30 cellular contexts compared by ENCODE assay signal in the genomic region with DNA sequence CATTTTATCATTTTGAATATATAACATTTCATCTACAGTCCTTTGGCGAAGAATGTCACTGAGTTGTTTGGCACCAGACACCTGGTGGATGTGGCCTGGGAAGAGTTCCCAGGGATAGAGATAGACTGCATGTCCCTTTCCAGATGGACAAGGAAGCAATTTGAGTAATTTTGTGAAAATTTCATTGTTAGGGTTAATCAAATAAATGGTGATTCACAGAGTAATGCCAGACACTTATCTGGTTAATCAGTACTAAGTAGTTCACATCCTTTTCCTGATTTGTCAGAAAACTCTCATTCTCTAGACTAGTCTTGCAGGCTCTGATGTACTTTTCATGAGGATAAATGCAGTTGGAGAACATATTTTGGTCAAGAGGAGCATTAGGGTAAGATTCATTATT. TPM values are rescaled to one million over a fixed set of nuclear protein-coding genes. Genes with fewer than 3 reads are reported as not detected.
"Had no signal": no experiment of that assay in that cellular context is flagged by ENCODE, and none has a peak within 500 bp of the region (broad histone marks: within the 10 kb centered on the region; RNA-seq: fewer than 3 reads in every experiment).

No MANE protein-coding gene starts in this region.

- H3K27ac Mint-ChIP-seq: activated CD4-positive, alpha-beta memory T cell treated with anti-CD3 and anti-CD28 coated beads for 36 hours; activated CD4-positive, alpha-beta T cell treated with anti-CD3 and anti-CD28 coated beads, Interleukin-2, amount 10 ng/mL, durations not matched to agents 7 days and 5 days; activated naive CD4-positive, alpha-beta T cell treated with anti-CD3 and anti-CD28 coated beads, Interleukin-2, amount 50 U/mL, for 72 hours; activated naive CD8-positive, alpha-beta T cell treated with anti-CD3 and anti-CD28 coated beads, Interleukin-2, amount 50 U/mL, for 24 hours; T-helper 17 cell had no signal

- H3K4me3 Mint-ChIP-seq: activated CD4-positive, alpha-beta memory T cell treated with anti-CD3 and anti-CD28 coated beads for 36 hours; activated CD4-positive, alpha-beta T cell treated with anti-CD3 and anti-CD28 coated beads, Interleukin-2, amount 10 ng/mL, durations not matched to agents 7 days and 5 days; activated naive CD8-positive, alpha-beta T cell treated with anti-CD3 and anti-CD28 coated beads, Interleukin-2, amount 50 U/mL, for 24 hours; activated T-cell treated with anti-CD3 and anti-CD28 coated beads, Interleukin-2, amount 50 U/mL, for 4 hours; T-helper 17 cell had no signal

- H3K36me3 Mint-ChIP-seq: activated CD4-positive, alpha-beta memory T cell treated with anti-CD3 and anti-CD28 coated beads for 36 hours; activated naive CD4-positive, alpha-beta T cell treated with anti-CD3 and anti-CD28 coated beads, Interleukin-2, amount 50 U/mL, for 72 hours had no signal

- ATAC-seq: activated naive CD4-positive, alpha-beta T cell treated with anti-CD3 and anti-CD28 coated beads, Interleukin-2, amount 50 U/mL, for 72 hours; activated naive CD8-positive, alpha-beta T cell treated with anti-CD3 and anti-CD28 coated beads, Interleukin-2, amount 50 U/mL, for 24 hours; activated T-cell treated with anti-CD3 and anti-CD28 coated beads, Interleukin-2, amount 50 U/mL, for 4 hours; body of pancreas; T-helper 17 cell had no signal

- FAIRE-seq: bronchial epithelial cell, TTC549 had no signal

- DNase-seq: activated CD4-positive, alpha-beta memory T cell treated with anti-CD3 and anti-CD28 coated beads for 36 hours; activated CD4-positive, alpha-beta T cell treated with anti-CD3 and anti-CD28 coated beads, Interleukin-2, amount 10 ng/mL, durations not matched to agents 7 days and 5 days; activated CD4-positive, CD25-positive, alpha-beta regulatory T cell; activated CD8-positive, alpha-beta memory T cell treated with anti-CD3 and anti-CD28 coated beads for 24 hours; activated effector memory CD4-positive, alpha-beta T cell treated with anti-CD3 and anti-CD28 coated beads, Interleukin-2, amount 50 U/mL, for 16 hours; activated naive CD4-positive, alpha-beta T cell treated with Interleukin-2 at 50 U/mL for 16 hours; activated naive CD8-positive, alpha-beta T cell treated with anti-CD3 and anti-CD28 coated beads, Interleukin-2, amount 50 U/mL, for 24 hours; activated T-cell treated with anti-CD3 and anti-CD28 coated beads, Interleukin-2, amount 50 U/mL, for 4 hours; amniotic stem cell; body of pancreas; central memory CD4-positive, alpha-beta T cell; NCI-H1092; NCI-H1417; NCI-H2029; NCI-H2107; NCI-H446; NCI-H524 treated with DMSO at 0.1 percent for 48 hours; NCI-H748 treated with DMSO at 0.1 percent for 48 hours; Peyer's patch; SHP77; T-helper 17 cell; T1000 had no signal

- H3K4me1 ChIP-seq: ascending aorta, body of pancreas, Peyer's patch, SJSA1 had no signal

- H3K9me3 ChIP-seq: ascending aorta, body of pancreas, Peyer's patch, SJSA1 had no signal

- H3K4me2 ChIP-seq: KMS-11 had no signal

- H3K9ac ChIP-seq: KMS-11 had no signal

- H3K4me3 ChIP-seq: ascending aorta, body of pancreas, Peyer's patch, SJSA1 had no signal

- H3K27me3 ChIP-seq: ascending aorta, body of pancreas, Peyer's patch, SJSA1 had no signal

- H3K27me3 Mint-ChIP-seq: activated CD4-positive, alpha-beta T cell treated with anti-CD3 and anti-CD28 coated beads, Interleukin-2, amount 10 ng/mL, durations not matched to agents 7 days and 5 days had no signal

- H3K27ac ChIP-seq: ascending aorta, body of pancreas, KMS-11, Peyer's patch, SJSA1 had no signal

- H3K36me3 ChIP-seq: ascending aorta, Peyer's patch, SJSA1 had no signal

- H3K4me1 Mint-ChIP-seq: activated CD4-positive, alpha-beta T cell treated with anti-CD3 and anti-CD28 coated beads, Interleukin-2, amount 10 ng/mL, durations not matched to agents 7 days and 5 days; activated naive CD8-positive, alpha-beta T cell treated with anti-CD3 and anti-CD28 coated beads, Interleukin-2, amount 50 U/mL, for 24 hours; T-helper 17 cell had no signal

- H3K9me3 Mint-ChIP-seq: activated CD4-positive, alpha-beta memory T cell treated with anti-CD3 and anti-CD28 coated beads for 36 hours; activated CD4-positive, alpha-beta T cell treated with anti-CD3 and anti-CD28 coated beads, Interleukin-2, amount 10 ng/mL, durations not matched to agents 7 days and 5 days; activated naive CD4-positive, alpha-beta T cell treated with anti-CD3 and anti-CD28 coated beads, Interleukin-2, amount 50 U/mL, for 72 hours; activated naive CD8-positive, alpha-beta T cell treated with anti-CD3 and anti-CD28 coated beads, Interleukin-2, amount 50 U/mL, for 24 hours; activated T-cell treated with anti-CD3 and anti-CD28 coated beads, Interleukin-2, amount 50 U/mL, for 4 hours had no signal

RNA-seq across cellular contexts. Expression of a gene that starts 41.6 kb away (rescaled TPM):
- total RNA-seq: activated CD4-positive, alpha-beta memory T cell treated with anti-CD3 and anti-CD28 coated beads for 36 hours; activated CD4-positive, alpha-beta T cell treated with anti-CD3 and anti-CD28 coated beads, Interleukin-2, amount 10 ng/mL, durations not matched to agents 7 days and 5 days; activated naive CD4-positive, alpha-beta T cell treated with anti-CD3 and anti-CD28 coated beads, Interleukin-2, amount 50 U/mL, for 72 hours; activated T-cell treated with anti-CD3 and anti-CD28 coated beads, Interleukin-2, amount 50 U/mL, for 4 hours; ascending aorta; bronchial epithelial cell; MCF 10A; OCI-LY7; SJSA1; T-helper 17 cell had no signal
